1 cellular context compared by ENCODE assay signal in genomic region chr1:1199961-1200875, GRCh38.
TF ChIP-seq lines count a peak whose summit lies in the region.

No MANE protein-coding gene starts in this region.

TF ChIP-seq in H1, 55 proteins besides CTCF, POLR2A, EP300 and RAD21:
- TF ChIP-seq POU5F1 (IDR thresholded peaks at IDR 0.05; ENCODE audit: low read depth, low read length) = no peak
- TF ChIP-seq KDM4A (IDR thresholded peaks at IDR 0.05; ENCODE audit: low read depth, low read length, severe bottlenecking) = no peak
- TF ChIP-seq HDAC2 (IDR thresholded peaks at IDR 0.05; ENCODE audit: borderline replicate concordance in 1 of 2, low read depth in 2 of 2, low read length in 2 of 2) = no peak
- TF ChIP-seq CTBP2 (IDR thresholded peaks at IDR 0.05; ENCODE audit: borderline replicate concordance, insufficient read depth, insufficient read length, low read length) = no peak
- no peak for TF ChIP-seq TAF7 (optimal IDR thresholded peaks at IDR 0.05; ENCODE audit: borderline replicate concordance, low read depth, low read length)
- no peak for TF ChIP-seq CEBPB (IDR thresholded peaks at IDR 0.05; ENCODE audit: low read depth, low read length)
- TF ChIP-seq TBP (IDR thresholded peaks at IDR 0.05; ENCODE audit: low read depth, low read length) = no peak
- TF ChIP-seq SAP30 (IDR thresholded peaks at IDR 0.05; ENCODE audit: insufficient read depth, insufficient replicate concordance, low read length) = no peak
- no peak for TF ChIP-seq CBX8 (IDR thresholded peaks at IDR 0.05; ENCODE audit: borderline replicate concordance, low read depth, low read length)
- no peak for TF ChIP-seq BACH1 (IDR thresholded peaks at IDR 0.05; ENCODE audit: low read length)
- no peak for TF ChIP-seq BRCA1 (IDR thresholded peaks at IDR 0.05; ENCODE audit: low read depth, low read length)
